1 cellular context compared by ENCODE assay signal in genomic region chr1:161530671-161531609, GRCh38.
TF ChIP-seq lines count a peak whose summit lies in the region.
"Not testable (repeated sequence)": the region's sequence is repeated elsewhere in the genome, so short reads cannot be mapped to it uniquely, and the experiment has no call there.

No MANE protein-coding gene starts in this region.

TF ChIP-seq in K562, 482 proteins besides CTCF, POLR2A, EP300 and RAD21 (continued from another document and continues in another):
- TF ChIP-seq, protein P1, sequence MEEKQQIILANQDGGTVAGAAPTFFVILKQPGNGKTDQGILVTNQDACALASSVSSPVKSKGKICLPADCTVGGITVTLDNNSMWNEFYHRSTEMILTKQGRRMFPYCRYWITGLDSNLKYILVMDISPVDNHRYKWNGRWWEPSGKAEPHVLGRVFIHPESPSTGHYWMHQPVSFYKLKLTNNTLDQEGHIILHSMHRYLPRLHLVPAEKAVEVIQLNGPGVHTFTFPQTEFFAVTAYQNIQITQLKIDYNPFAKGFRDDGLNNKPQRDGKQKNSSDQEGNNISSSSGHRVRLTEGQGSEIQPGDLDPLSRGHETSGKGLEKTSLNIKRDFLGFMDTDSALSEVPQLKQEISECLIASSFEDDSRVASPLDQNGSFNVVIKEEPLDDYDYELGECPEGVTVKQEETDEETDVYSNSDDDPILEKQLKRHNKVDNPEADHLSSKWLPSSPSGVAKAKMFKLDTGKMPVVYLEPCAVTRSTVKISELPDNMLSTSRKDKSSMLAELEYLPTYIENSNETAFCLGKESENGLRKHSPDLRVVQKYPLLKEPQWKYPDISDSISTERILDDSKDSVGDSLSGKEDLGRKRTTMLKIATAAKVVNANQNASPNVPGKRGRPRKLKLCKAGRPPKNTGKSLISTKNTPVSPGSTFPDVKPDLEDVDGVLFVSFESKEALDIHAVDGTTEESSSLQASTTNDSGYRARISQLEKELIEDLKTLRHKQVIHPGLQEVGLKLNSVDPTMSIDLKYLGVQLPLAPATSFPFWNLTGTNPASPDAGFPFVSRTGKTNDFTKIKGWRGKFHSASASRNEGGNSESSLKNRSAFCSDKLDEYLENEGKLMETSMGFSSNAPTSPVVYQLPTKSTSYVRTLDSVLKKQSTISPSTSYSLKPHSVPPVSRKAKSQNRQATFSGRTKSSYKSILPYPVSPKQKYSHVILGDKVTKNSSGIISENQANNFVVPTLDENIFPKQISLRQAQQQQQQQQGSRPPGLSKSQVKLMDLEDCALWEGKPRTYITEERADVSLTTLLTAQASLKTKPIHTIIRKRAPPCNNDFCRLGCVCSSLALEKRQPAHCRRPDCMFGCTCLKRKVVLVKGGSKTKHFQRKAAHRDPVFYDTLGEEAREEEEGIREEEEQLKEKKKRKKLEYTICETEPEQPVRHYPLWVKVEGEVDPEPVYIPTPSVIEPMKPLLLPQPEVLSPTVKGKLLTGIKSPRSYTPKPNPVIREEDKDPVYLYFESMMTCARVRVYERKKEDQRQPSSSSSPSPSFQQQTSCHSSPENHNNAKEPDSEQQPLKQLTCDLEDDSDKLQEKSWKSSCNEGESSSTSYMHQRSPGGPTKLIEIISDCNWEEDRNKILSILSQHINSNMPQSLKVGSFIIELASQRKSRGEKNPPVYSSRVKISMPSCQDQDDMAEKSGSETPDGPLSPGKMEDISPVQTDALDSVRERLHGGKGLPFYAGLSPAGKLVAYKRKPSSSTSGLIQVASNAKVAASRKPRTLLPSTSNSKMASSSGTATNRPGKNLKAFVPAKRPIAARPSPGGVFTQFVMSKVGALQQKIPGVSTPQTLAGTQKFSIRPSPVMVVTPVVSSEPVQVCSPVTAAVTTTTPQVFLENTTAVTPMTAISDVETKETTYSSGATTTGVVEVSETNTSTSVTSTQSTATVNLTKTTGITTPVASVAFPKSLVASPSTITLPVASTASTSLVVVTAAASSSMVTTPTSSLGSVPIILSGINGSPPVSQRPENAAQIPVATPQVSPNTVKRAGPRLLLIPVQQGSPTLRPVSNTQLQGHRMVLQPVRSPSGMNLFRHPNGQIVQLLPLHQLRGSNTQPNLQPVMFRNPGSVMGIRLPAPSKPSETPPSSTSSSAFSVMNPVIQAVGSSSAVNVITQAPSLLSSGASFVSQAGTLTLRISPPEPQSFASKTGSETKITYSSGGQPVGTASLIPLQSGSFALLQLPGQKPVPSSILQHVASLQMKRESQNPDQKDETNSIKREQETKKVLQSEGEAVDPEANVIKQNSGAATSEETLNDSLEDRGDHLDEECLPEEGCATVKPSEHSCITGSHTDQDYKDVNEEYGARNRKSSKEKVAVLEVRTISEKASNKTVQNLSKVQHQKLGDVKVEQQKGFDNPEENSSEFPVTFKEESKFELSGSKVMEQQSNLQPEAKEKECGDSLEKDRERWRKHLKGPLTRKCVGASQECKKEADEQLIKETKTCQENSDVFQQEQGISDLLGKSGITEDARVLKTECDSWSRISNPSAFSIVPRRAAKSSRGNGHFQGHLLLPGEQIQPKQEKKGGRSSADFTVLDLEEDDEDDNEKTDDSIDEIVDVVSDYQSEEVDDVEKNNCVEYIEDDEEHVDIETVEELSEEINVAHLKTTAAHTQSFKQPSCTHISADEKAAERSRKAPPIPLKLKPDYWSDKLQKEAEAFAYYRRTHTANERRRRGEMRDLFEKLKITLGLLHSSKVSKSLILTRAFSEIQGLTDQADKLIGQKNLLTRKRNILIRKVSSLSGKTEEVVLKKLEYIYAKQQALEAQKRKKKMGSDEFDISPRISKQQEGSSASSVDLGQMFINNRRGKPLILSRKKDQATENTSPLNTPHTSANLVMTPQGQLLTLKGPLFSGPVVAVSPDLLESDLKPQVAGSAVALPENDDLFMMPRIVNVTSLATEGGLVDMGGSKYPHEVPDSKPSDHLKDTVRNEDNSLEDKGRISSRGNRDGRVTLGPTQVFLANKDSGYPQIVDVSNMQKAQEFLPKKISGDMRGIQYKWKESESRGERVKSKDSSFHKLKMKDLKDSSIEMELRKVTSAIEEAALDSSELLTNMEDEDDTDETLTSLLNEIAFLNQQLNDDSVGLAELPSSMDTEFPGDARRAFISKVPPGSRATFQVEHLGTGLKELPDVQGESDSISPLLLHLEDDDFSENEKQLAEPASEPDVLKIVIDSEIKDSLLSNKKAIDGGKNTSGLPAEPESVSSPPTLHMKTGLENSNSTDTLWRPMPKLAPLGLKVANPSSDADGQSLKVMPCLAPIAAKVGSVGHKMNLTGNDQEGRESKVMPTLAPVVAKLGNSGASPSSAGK (IDR thresholded peaks at IDR 0.05): peak; percentile 67
- TF ChIP-seq PHB2 (IDR thresholded peaks at IDR 0.05; ENCODE audit: low read depth) (peak; percentile 36; the same call in 1 of the 2 replicates), BCOR (IDR thresholded peaks at IDR 0.05) (peak; percentile 72), NBN (IDR thresholded peaks at IDR 0.05; ENCODE audit: low read depth) (peak; percentile 96), HDAC1 (IDR thresholded peaks at IDR 0.05) (peak; percentile 53 to 79; a peak in 3 of 4 replicates), YY1 (IDR thresholded peaks at IDR 0.05; ENCODE audit: borderline replicate concordance in 1 of 3, control insufficient read depth in 1 of 3, extremely low read depth in 1 of 3, insufficient read depth in 3 of 3, insufficient read length in 1 of 3, insufficient replicate concordance in 2 of 3, low read depth in 1 of 3, low read length in 2 of 3) (peak in 1 of 3 experiments; percentile 31), TAF9B (IDR thresholded peaks at IDR 0.05; ENCODE audit: partially characterized antibody) (peak; percentile 55), HEY1 (CRISPR knock-in tag; IDR thresholded peaks at IDR 0.05; ENCODE audit: borderline replicate concordance) (peak; percentile 62; the same call in 1 of the 2 replicates), JUND (IDR thresholded peaks at IDR 0.05; ENCODE audit: borderline replicate concordance, low read depth, low read length) (peak; percentile 35; the same call in 1 of the 2 replicates), GABPA (tag; conservative IDR thresholded peaks at IDR 0.05; ENCODE audit: low read depth) (peak; percentile 62), ZEB2 (IDR thresholded peaks at IDR 0.05) (peak; percentile 52; the same call in 1 of the 2 replicates), CC2D1A (IDR thresholded peaks at IDR 0.05) (0 out of 2 replicates have a peak, but pooled peaks have one; percentile 46), ATF7 (IDR thresholded peaks at IDR 0.05) (peak; percentile 85), MTA3 (IDR thresholded peaks at IDR 0.05; ENCODE audit: borderline replicate concordance) (peak; percentile 83), TAF1 (IDR thresholded peaks at IDR 0.05; ENCODE audit: control insufficient read depth, extremely low read depth, insufficient read depth, low read length, severe bottlenecking) (peak; percentile 54), ARID1B (IDR thresholded peaks at IDR 0.05) (peak; percentile 29; the same call in 1 of the 2 replicates), TEAD1 (CRISPR knock-in tag; IDR thresholded peaks at IDR 0.05) (peak in 1 of 2 experiments; percentile 55; a peak in 1 of 4 replicates), PHF20 (IDR thresholded peaks at IDR 0.05; ENCODE audit: partially characterized antibody) (peak; percentile 23), NFE2 (IDR thresholded peaks at IDR 0.05; ENCODE audit: low read depth) (0 out of 2 replicates have a peak, but pooled peaks have one; percentile 17), BRD9 (IDR thresholded peaks at IDR 0.05; ENCODE audit: low read depth, partially characterized antibody) (peak; percentile 99), CBFA2T3 (IDR thresholded peaks at IDR 0.05) (0 out of 2 replicates have a peak, but pooled peaks have one; percentile 3), POLR3G (IDR thresholded peaks at IDR 0.05; ENCODE audit: extremely low read depth, insufficient read length, insufficient replicate concordance) (peak; percentile 92), MAFK (IDR thresholded peaks at IDR 0.05; ENCODE audit: low read length) (peak; percentile 25; the same call in 1 of the 2 replicates), NCOA2 (IDR thresholded peaks at IDR 0.05; ENCODE audit: partially characterized antibody in 2 of 2) (peak in 1 of 2 experiments; percentile 60), ZNF197 (CRISPR knock-in tag; IDR thresholded peaks at IDR 0.05; ENCODE audit: low read depth) (0 out of 2 replicates have a peak, but pooled peaks have one; percentile 33), CCNT2 (IDR thresholded peaks at IDR 0.05; ENCODE audit: borderline replicate concordance, extremely low read depth, insufficient read length, low read depth, low read length) (peak; percentile 57), ZNF764 (CRISPR knock-in tag; IDR thresholded peaks at IDR 0.05; ENCODE audit: low read depth) (peak; percentile 71), GTF2E2 (tag; IDR thresholded peaks at IDR 0.05) (peak; percentile 86), ARID2 (IDR thresholded peaks at IDR 0.05) (peak; percentile 47; the same call in 1 of the 2 replicates), ARID3A (IDR thresholded peaks at IDR 0.05; ENCODE audit: borderline replicate concordance, low read depth, low read length) (peak; percentile 77; the same call in 1 of the 2 replicates), NRF1 (conservative IDR thresholded peaks at IDR 0.05 in 1 of 2, IDR thresholded peaks at IDR 0.05 in 1 of 2) (peak; percentile 79 to 82)
- TF ChIP-seq, protein P2, sequence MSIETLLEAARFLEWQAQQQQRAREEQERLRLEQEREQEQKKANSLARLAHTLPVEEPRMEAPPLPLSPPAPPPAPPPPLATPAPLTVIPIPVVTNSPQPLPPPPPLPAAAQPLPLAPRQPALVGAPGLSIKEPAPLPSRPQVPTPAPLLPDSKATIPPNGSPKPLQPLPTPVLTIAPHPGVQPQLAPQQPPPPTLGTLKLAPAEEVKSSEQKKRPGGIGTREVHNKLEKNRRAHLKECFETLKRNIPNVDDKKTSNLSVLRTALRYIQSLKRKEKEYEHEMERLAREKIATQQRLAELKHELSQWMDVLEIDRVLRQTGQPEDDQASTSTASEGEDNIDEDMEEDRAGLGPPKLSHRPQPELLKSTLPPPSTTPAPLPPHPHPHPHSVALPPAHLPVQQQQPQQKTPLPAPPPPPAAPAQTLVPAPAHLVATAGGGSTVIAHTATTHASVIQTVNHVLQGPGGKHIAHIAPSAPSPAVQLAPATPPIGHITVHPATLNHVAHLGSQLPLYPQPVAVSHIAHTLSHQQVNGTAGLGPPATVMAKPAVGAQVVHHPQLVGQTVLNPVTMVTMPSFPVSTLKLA (conservative IDR thresholded peaks at IDR 0.05): peak; percentile 17 to 46; a peak in 2 of 4 replicates
- TF ChIP-seq, protein P3, sequence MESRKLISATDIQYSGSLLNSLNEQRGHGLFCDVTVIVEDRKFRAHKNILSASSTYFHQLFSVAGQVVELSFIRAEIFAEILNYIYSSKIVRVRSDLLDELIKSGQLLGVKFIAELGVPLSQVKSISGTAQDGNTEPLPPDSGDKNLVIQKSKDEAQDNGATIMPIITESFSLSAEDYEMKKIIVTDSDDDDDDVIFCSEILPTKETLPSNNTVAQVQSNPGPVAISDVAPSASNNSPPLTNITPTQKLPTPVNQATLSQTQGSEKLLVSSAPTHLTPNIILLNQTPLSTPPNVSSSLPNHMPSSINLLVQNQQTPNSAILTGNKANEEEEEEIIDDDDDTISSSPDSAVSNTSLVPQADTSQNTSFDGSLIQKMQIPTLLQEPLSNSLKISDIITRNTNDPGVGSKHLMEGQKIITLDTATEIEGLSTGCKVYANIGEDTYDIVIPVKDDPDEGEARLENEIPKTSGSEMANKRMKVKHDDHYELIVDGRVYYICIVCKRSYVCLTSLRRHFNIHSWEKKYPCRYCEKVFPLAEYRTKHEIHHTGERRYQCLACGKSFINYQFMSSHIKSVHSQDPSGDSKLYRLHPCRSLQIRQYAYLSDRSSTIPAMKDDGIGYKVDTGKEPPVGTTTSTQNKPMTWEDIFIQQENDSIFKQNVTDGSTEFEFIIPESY (CRISPR knock-in tag; IDR thresholded peaks at IDR 0.05): peak; percentile 73; the same call in 1 of the 2 replicates
- TF ChIP-seq JUND (tag; IDR thresholded peaks at IDR 0.05; ENCODE audit: borderline replicate concordance, low read depth, low read length): not testable (repeated sequence)
- TF ChIP-seq, protein P4, sequence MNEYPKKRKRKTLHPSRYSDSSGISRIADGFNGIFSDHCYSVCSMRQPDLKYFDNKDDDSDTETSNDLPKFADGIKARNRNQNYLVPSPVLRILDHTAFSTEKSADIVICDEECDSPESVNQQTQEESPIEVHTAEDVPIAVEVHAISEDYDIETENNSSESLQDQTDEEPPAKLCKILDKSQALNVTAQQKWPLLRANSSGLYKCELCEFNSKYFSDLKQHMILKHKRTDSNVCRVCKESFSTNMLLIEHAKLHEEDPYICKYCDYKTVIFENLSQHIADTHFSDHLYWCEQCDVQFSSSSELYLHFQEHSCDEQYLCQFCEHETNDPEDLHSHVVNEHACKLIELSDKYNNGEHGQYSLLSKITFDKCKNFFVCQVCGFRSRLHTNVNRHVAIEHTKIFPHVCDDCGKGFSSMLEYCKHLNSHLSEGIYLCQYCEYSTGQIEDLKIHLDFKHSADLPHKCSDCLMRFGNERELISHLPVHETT (CRISPR knock-in tag; conservative IDR thresholded peaks at IDR 0.05 in 1 of 2, IDR thresholded peaks at IDR 0.05 in 1 of 2): peak in 1 of 2 experiments; percentile 69; a peak in 1 of 4 replicates
- TF ChIP-seq, protein P5, sequence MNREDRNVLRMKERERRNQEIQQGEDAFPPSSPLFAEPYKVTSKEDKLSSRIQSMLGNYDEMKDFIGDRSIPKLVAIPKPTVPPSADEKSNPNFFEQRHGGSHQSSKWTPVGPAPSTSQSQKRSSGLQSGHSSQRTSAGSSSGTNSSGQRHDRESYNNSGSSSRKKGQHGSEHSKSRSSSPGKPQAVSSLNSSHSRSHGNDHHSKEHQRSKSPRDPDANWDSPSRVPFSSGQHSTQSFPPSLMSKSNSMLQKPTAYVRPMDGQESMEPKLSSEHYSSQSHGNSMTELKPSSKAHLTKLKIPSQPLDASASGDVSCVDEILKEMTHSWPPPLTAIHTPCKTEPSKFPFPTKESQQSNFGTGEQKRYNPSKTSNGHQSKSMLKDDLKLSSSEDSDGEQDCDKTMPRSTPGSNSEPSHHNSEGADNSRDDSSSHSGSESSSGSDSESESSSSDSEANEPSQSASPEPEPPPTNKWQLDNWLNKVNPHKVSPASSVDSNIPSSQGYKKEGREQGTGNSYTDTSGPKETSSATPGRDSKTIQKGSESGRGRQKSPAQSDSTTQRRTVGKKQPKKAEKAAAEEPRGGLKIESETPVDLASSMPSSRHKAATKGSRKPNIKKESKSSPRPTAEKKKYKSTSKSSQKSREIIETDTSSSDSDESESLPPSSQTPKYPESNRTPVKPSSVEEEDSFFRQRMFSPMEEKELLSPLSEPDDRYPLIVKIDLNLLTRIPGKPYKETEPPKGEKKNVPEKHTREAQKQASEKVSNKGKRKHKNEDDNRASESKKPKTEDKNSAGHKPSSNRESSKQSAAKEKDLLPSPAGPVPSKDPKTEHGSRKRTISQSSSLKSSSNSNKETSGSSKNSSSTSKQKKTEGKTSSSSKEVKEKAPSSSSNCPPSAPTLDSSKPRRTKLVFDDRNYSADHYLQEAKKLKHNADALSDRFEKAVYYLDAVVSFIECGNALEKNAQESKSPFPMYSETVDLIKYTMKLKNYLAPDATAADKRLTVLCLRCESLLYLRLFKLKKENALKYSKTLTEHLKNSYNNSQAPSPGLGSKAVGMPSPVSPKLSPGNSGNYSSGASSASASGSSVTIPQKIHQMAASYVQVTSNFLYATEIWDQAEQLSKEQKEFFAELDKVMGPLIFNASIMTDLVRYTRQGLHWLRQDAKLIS (CRISPR knock-in tag; IDR thresholded peaks at IDR 0.05): peak; percentile 72; the same call in 1 of the 2 replicates
